ENCODE assay signal across 7 cellular contexts in genomic region chr2:61670591-61671503, GRCh38.
DNase-seq lines count a peak whose midpoint lies in the region; ATAC-seq and TF ChIP-seq lines count a peak whose summit lies in the region.

No MANE protein-coding gene starts in this region.

- intact Hi-C loops in HCT116 (cut with micrococcal nuclease) = no loop called here
- intact Hi-C loops in Panc1 (cut with micrococcal nuclease; ENCODE audit: unreplicated experiment) = no loop called here
- intact Hi-C loops in upper lobe of right lung (cut with DNase I) = no loop called here

- peaks cover 4 to 13% of the 10 kb centered on the region in 2 experiments; a peak in 1 of 4 replicates for H3K9me3 ChIP-seq in HCT116 (ENCODE audit: control insufficient read depth in 1 of 2, insufficient read depth in 1 of 2, low read depth in 1 of 2, low read length in 2 of 2)
- peaks cover 15% of the 10 kb centered on the region; the same call in 1 of the 2 replicates for H3K9me3 ChIP-seq in Panc1 (ENCODE audit: control insufficient read depth, insufficient read depth, low read depth, low read length)
- H3K9me3 ChIP-seq in upper lobe of right lung = peaks cover 11% of the 10 kb centered on the region

- H3K4me3 ChIP-seq in HCT116 (replicated peaks in 1 of 2; ENCODE audit: low read depth in 1 of 2, low read length in 2 of 2) (no peak overlapping the region), Panc1 (ENCODE audit: low read depth in 2 of 2, low read length in 2 of 2) (peak overlapping the region; percentile 32 to 45), upper lobe of right lung (peak overlapping the region; percentile 30)

- TF ChIP-seq CTCF in HCT116 (IDR thresholded peaks at IDR 0.05 in 2 of 3, conservative IDR thresholded peaks at IDR 0.05 in 1 of 3; ENCODE audit: borderline replicate concordance in 1 of 3, insufficient read depth in 1 of 3, low read depth in 2 of 3, low read length in 2 of 3) (no peak), Panc1 (IDR thresholded peaks at IDR 0.05) (no peak), upper lobe of right lung (IDR thresholded peaks at IDR 0.05) (no peak)

- ATAC-seq in GM18498 (IDR thresholded peaks at IDR 0.05; ENCODE audit: unreplicated experiment) (peak; percentile 78), HCT116 (peak; percentile 27; the same call in 1 of the 2 replicates), Panc1 (peak; percentile 96), upper lobe of right lung (peak; percentile 58)

- POLR2A ChIA-PET in HCT116 (lab: Charles Lee) = interaction anchor here (0.6 kb wide), 1 partner anchor 64 kb away, joined by 3 read pairs; no protein-coding TSS in a partner anchor
- POLR2A ChIA-PET in Panc1 (lab: Charles Lee) = interaction anchor here (0.5 to 1.3 kb wide), 4 partner anchors 54 to 134 kb away, joined by 3 to 11 read pairs (median 4); partner anchors contain the start of gene XPO1

- H3K79me2 ChIP-seq in HCT116 (ENCODE audit: insufficient read depth, low read length) = no peaks in the 10 kb centered on the region

- no peak overlapping the region for H3K9ac ChIP-seq in HCT116 (ENCODE audit: low read length)

- DNase-seq in HCT116 (ENCODE audit: low read depth, low spot score) (no peak), Panc1 (ENCODE audit: low read depth, low spot score) (peak; percentile 65), dermis microvascular lymphatic vessel endothelial cell (ENCODE audit: low read depth in 2 of 2) (peak; percentile 66 to 77), midbrain (lab: John Stamatoyannopoulos, UW) (peak; percentile 81), upper lobe of right lung (no peak), NCI-H146 (lab: John Stamatoyannopoulos, UW) (no peak)

- H2AFZ ChIP-seq in HCT116 (ENCODE audit: low read depth, low read length, poor library complexity, severe bottlenecking) = peak overlapping the region; percentile 90

- H3K4me1 ChIP-seq in HCT116 (ENCODE audit: control insufficient read depth in 1 of 2, insufficient read depth in 2 of 2, low read length in 2 of 2) (peaks cover 12 to 17% of the 10 kb centered on the region in 2 experiments; a peak in 3 of 4 replicates), Panc1 (ENCODE audit: control insufficient read depth, insufficient read depth, low read length) (peaks cover 9% of the 10 kb centered on the region), upper lobe of right lung (peaks cover 20% of the 10 kb centered on the region)

- peak overlapping the region; percentile 36 for H3K4me2 ChIP-seq in HCT116 (ENCODE audit: low read length)

- TF ChIP-seq RAD21 in HCT116 (IDR thresholded peaks at IDR 0.05; ENCODE audit: low read depth) = no peak

- H4K20me1 ChIP-seq in HCT116 (ENCODE audit: insufficient read depth) = no peaks in the 10 kb centered on the region

- BruUV-seq in HCT116 (replicated peaks; lab: Mats Ljungman, UMichigan) (no TSS peak), Panc1 (replicated peaks; lab: Mats Ljungman, UMichigan) (no TSS peak)

- H3K36me3 ChIP-seq in HCT116 (ENCODE audit: control insufficient read depth in 1 of 2, insufficient read depth in 2 of 2, low read length in 2 of 2) = no peaks in the 10 kb centered on the region
- no peaks in the 10 kb centered on the region for H3K36me3 ChIP-seq in Panc1 (ENCODE audit: control insufficient read depth, insufficient read depth, low read length)
- no peaks in the 10 kb centered on the region for H3K36me3 ChIP-seq in upper lobe of right lung

- H3K27me3 ChIP-seq in HCT116 (ENCODE audit: insufficient read depth, low read length) (no peaks in the 10 kb centered on the region), Panc1 (ENCODE audit: control insufficient read depth, insufficient read depth, low read length) (no peaks in the 10 kb centered on the region), upper lobe of right lung (no peaks in the 10 kb centered on the region)

- in situ Hi-C loops in Panc1 (cut with HindIII; ENCODE audit: low pct_unique_long_range_greater_than_20kb, low sequenced_read_pairs) = no loop called here

- no peaks in the 10 kb centered on the region for H3K9me2 ChIP-seq in HCT116 (ENCODE audit: insufficient read depth)

- RAD21 ChIA-PET in HCT116 (lab: Charles Lee; ENCODE audit: low non-redundant PET in 1 of 2, low total read pairs in 2 of 2, uncharacterized antibody in 2 of 2, unreplicated experiment in 2 of 2) = no interaction called here

- CTCF ChIA-PET in HCT116 (lab: Charles Lee) (interaction anchor here (1.2 kb wide), 1 partner anchor 12 kb away, joined by 3 read pairs; no protein-coding TSS in a partner anchor), Panc1 (lab: Charles Lee) (interaction anchor here (0.5 to 0.6 kb wide), 2 partner anchors 8 to 263 kb away, joined by 3 read pairs; no protein-coding TSS in a partner anchor)

- no peak for TF ChIP-seq POLR2A in HCT116 (IDR thresholded peaks at IDR 0.05; ENCODE audit: borderline replicate concordance, extremely low read depth, insufficient read depth, insufficient read length)

- H3K27ac ChIP-seq in HCT116 (ENCODE audit: low read depth, low read length) (peak overlapping the region; percentile 1; the same call in 1 of the 2 replicates), Panc1 (ENCODE audit: low read length) (peak overlapping the region; percentile 96), upper lobe of right lung (peak overlapping the region; percentile 80)

TF ChIP-seq in HCT116, 20 proteins besides CTCF, POLR2A, EP300 and RAD21:
- TF ChIP-seq REST (IDR thresholded peaks at IDR 0.05; ENCODE audit: low read depth) (no peak), JUND (IDR thresholded peaks at IDR 0.05) (no peak), EZH2phosphoT487 (IDR thresholded peaks at IDR 0.05; ENCODE audit: borderline replicate concordance) (no peak), EZH2 (IDR thresholded peaks at IDR 0.05) (no peak), CBX3 (IDR thresholded peaks at IDR 0.05; ENCODE audit: low read depth) (no peak), FOSL1 (IDR thresholded peaks at IDR 0.05; ENCODE audit: low read depth) (no peak), SP1 (IDR thresholded peaks at IDR 0.05; ENCODE audit: low read depth) (peak; percentile 42; the same call in 1 of the 2 replicates), CEBPB (IDR thresholded peaks at IDR 0.05; ENCODE audit: low read depth) (no peak), ZFX (IDR thresholded peaks at IDR 0.05) (no peak), ZBTB33 (IDR thresholded peaks at IDR 0.05; ENCODE audit: extremely low read depth, insufficient replicate concordance, low read length) (no peak), SIN3A (IDR thresholded peaks at IDR 0.05; ENCODE audit: low read depth) (no peak), TCF7L2 (IDR thresholded peaks at IDR 0.05; ENCODE audit: borderline replicate concordance, extremely low read depth, insufficient read depth, insufficient read length) (no peak), POLR2AphosphoS5 (IDR thresholded peaks at IDR 0.05; ENCODE audit: low read depth, low read length) (no peak), EGR1 (IDR thresholded peaks at IDR 0.05; ENCODE audit: low read depth) (no peak), SRF (IDR thresholded peaks at IDR 0.05; ENCODE audit: low read depth) (peak; percentile 4; the same call in 1 of the 2 replicates), ATF3 (IDR thresholded peaks at IDR 0.05) (no peak)

Comparison
In these comparisons a context has a peak if more than half of its experiments do, and no peak if none do; other contexts are left out.
1. ATAC-seq: peak in every context shown above with its lines; median percentile 96 in Panc1; 78 in GM18498; 58 in upper lobe of right lung; 27 in HCT116.
2. DNase-seq: peak in Panc1 (single experiment), dermis microvascular lymphatic vessel endothelial cell (2 of 2) and midbrain (single experiment); none in HCT116 (single experiment), upper lobe of right lung (single experiment) and NCI-H146 (single experiment).
3. H3K27ac ChIP-seq: peak in every context shown above with its lines; median percentile 96 in Panc1; 80 in upper lobe of right lung; 1 in HCT116.
4. H3K4me3 ChIP-seq: peak in Panc1 (2 of 2) and upper lobe of right lung (single experiment); none in HCT116 (0 of 2).